In the genomic region with DNA sequence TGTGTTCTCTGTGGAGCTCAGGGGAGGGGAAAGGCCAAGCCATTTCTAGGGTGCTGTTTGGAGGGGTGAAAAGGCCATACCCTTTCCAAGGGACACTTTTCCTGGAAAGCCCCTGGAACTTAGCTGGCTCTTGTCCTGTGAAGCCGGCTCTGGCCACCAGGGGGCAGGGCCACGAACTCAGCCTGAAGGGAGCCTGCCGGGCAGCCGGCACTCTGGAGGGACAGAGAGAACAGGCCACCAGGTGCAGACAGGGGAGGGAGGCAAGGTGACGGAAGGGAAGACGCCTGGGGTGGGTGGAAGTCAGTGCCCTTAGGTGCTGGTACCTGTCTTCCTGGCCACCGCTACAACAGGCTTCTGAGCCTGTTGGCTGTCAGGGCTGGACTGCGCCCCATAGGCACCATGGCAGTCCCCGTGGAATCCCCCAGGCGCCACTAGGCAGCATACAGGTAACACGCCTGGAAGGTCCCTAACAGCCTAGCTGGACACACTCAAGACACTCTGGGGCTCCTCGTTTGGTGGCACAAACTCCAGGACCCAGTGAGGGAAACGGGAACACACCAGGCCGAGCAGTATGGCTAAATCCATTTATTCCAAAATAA, we compare ENCODE assay signal across 11 cellular contexts. TPM values are rescaled to one million over a fixed set of nuclear protein-coding genes. Genes with fewer than 3 reads are reported as not detected.
DNase-seq lines count a peak whose midpoint lies in the region; ATAC-seq, FAIRE-seq and TF ChIP-seq lines count a peak whose summit lies in the region.
"Not testable (repeated sequence)": the region's sequence is repeated elsewhere in the genome, so short reads cannot be mapped to it uniquely, and the experiment has no call there.
"Had no signal": no experiment of that assay in that cellular context is flagged by ENCODE, and none has a peak within 500 bp of the region (broad histone marks: within the 10 kb centered on the region; RNA-seq: fewer than 3 reads in every experiment).

No MANE protein-coding gene starts in this region.

- H3K36me3 Mint-ChIP-seq in activated CD4-positive, alpha-beta T cell treated with anti-CD3 and anti-CD28 coated beads for 36 hours (ENCODE audit: low read depth), result not testable (repeated sequence)

- not testable (repeated sequence) for H4K20me1 ChIP-seq in HCT116 (ENCODE audit: insufficient read depth); K562 (replicated peaks; ENCODE audit: control insufficient read depth, insufficient read depth, low read length)

- TF ChIP-seq POLR2A in A549 (IDR thresholded peaks at IDR 0.05; ENCODE audit: low read length); HCT116 (IDR thresholded peaks at IDR 0.05; ENCODE audit: borderline replicate concordance, extremely low read depth, insufficient read depth, insufficient read length); K562 (conservative IDR thresholded peaks at IDR 0.05): not testable (repeated sequence)

- not testable (repeated sequence) for H3K27me3 Mint-ChIP-seq in activated CD4-positive, alpha-beta T cell treated with anti-CD3 and anti-CD28 coated beads for 36 hours; stimulated activated naive CD8-positive, alpha-beta T cell treated with anti-CD3 and anti-CD28 coated beads, Interleukin-15, amount 100 ng/mL, for 72 hours

- RAD21 ChIA-PET in HCT116 (lab: Charles Lee; ENCODE audit: low non-redundant PET in 1 of 2, low total read pairs in 2 of 2, uncharacterized antibody in 2 of 2, unreplicated experiment in 2 of 2), result not testable (repeated sequence)

- WGBS in A549 (ENCODE audit: missing lambda C conversion rate), result no CpG with 5 or more reads among the region's 14 CpGs
- no CpG with 5 or more reads among the region's 14 CpGs for WGBS in K562 (ENCODE audit: insufficient coverage, low coverage, missing lambda C conversion rate)

- not testable (repeated sequence) for BruUV-seq in HCT116 (replicated peaks; lab: Mats Ljungman, UMichigan); Panc1 (replicated peaks; lab: Mats Ljungman, UMichigan); K562 (replicated peaks; lab: Mats Ljungman, UMichigan)

- not testable (repeated sequence) for H3K9me3 Mint-ChIP-seq in activated CD4-positive, alpha-beta T cell treated with anti-CD3 and anti-CD28 coated beads for 36 hours (ENCODE audit: low read depth); stimulated activated naive CD8-positive, alpha-beta T cell treated with anti-CD3 and anti-CD28 coated beads, Interleukin-15, amount 100 ng/mL, for 72 hours

- not testable (repeated sequence) for H3K9me2 ChIP-seq in HCT116 (ENCODE audit: insufficient read depth)

- H3K4me3 Mint-ChIP-seq in activated CD4-positive, alpha-beta T cell treated with anti-CD3 and anti-CD28 coated beads for 36 hours; stimulated activated naive CD8-positive, alpha-beta T cell treated with anti-CD3 and anti-CD28 coated beads, Interleukin-15, amount 100 ng/mL, for 72 hours: not testable (repeated sequence)

- H3K4me2 ChIP-seq in A549; HCT116 (ENCODE audit: low read length); K562 (ENCODE audit: insufficient read depth, low read length): not testable (repeated sequence)

- TF ChIP-seq RAD21 in A549 (conservative IDR thresholded peaks at IDR 0.05 in 1 of 2, IDR thresholded peaks at IDR 0.05 in 1 of 2); HCT116 (IDR thresholded peaks at IDR 0.05; ENCODE audit: low read depth); K562 (CRISPR knock-in tag; conservative IDR thresholded peaks at IDR 0.05 in 1 of 2, IDR thresholded peaks at IDR 0.05 in 1 of 2): not testable (repeated sequence)

- in situ Hi-C loops in Panc1 (cut with HindIII; ENCODE audit: low pct_unique_long_range_greater_than_20kb, low sequenced_read_pairs); K562 (cut with MboI): not testable (repeated sequence)

- ATAC-seq in A549, result peak; percentile 85 to 93
- ATAC-seq in HCT116, result peak; percentile 93
- ATAC-seq in Panc1, result peak; percentile 87
- peak; percentile 42 for ATAC-seq in activated CD4-positive, alpha-beta T cell treated with anti-CD3 and anti-CD28 coated beads for 36 hours
- ATAC-seq in K562, result peak; percentile 58; the same call in 2 of the 3 replicates
- ATAC-seq in left ventricle myocardium superior, result peak; percentile 43
- peak; percentile 49 for ATAC-seq in mucosa of descending colon
- ATAC-seq in stimulated activated naive CD8-positive, alpha-beta T cell treated with anti-CD3 and anti-CD28 coated beads, Interleukin-15, amount 100 ng/mL, for 72 hours, result peak; percentile 45

- H3K4me1 Mint-ChIP-seq in activated CD4-positive, alpha-beta T cell treated with anti-CD3 and anti-CD28 coated beads for 36 hours; stimulated activated naive CD8-positive, alpha-beta T cell treated with anti-CD3 and anti-CD28 coated beads, Interleukin-15, amount 100 ng/mL, for 72 hours: not testable (repeated sequence)

- not testable (repeated sequence) for H3K79me2 ChIP-seq in HCT116 (ENCODE audit: insufficient read depth, low read length); K562 (ENCODE audit: control insufficient read depth, insufficient read depth, low read length)

- not testable (repeated sequence) for H3K9me3 ChIP-seq in A549; HCT116 (ENCODE audit: control insufficient read depth in 1 of 2, insufficient read depth in 1 of 2, low read depth in 1 of 2, low read length in 2 of 2); Panc1 (ENCODE audit: control insufficient read depth, insufficient read depth, low read depth, low read length); K562 (replicated peaks; ENCODE audit: control insufficient read depth, insufficient read depth, low read depth, low read length); mucosa of descending colon

- POLR2A ChIA-PET in A549 (lab: Yijun Ruan, JAX); HCT116 (lab: Charles Lee); Panc1 (lab: Charles Lee); activated CD4-positive, alpha-beta T cell treated with anti-CD3 and anti-CD28 coated beads for 36 hours (lab: Charles Lee); K562 (lab: Yijun Ruan, JAX): not testable (repeated sequence)

- not testable (repeated sequence) for H3K27me3 ChIP-seq in HCT116 (ENCODE audit: insufficient read depth, low read length); Panc1 (ENCODE audit: control insufficient read depth, insufficient read depth, low read length); K562 (ENCODE audit: control insufficient read depth in 2 of 2, insufficient read depth in 2 of 2, low read length in 2 of 2)

- not testable (repeated sequence) for DNase-seq in A549 (ENCODE audit: low read depth in 1 of 2, low spot score in 1 of 2); HCT116 (ENCODE audit: low read depth, low spot score); Panc1 (ENCODE audit: low read depth, low spot score); activated CD4-positive, alpha-beta T cell treated with anti-CD3 and anti-CD28 coated beads for 36 hours; K562 (ENCODE audit: extremely low read depth in 1 of 4, low spot score in 3 of 4); left ventricle myocardium superior; mucosa of descending colon; stimulated activated naive CD8-positive, alpha-beta T cell treated with anti-CD3 and anti-CD28 coated beads, Interleukin-15, amount 100 ng/mL, for 72 hours

- not testable (repeated sequence) for H3K4me1 ChIP-seq in A549; HCT116 (ENCODE audit: control insufficient read depth in 1 of 2, insufficient read depth in 2 of 2, low read length in 2 of 2); Panc1 (ENCODE audit: control insufficient read depth, insufficient read depth, low read length); K562 (replicated peaks in 1 of 2; ENCODE audit: control insufficient read depth in 2 of 2, insufficient read depth in 2 of 2, low read length in 2 of 2); mucosa of descending colon (ENCODE audit: low read depth)

- H3K36me3 ChIP-seq in HCT116 (ENCODE audit: control insufficient read depth in 1 of 2, insufficient read depth in 2 of 2, low read length in 2 of 2); Panc1 (ENCODE audit: control insufficient read depth, insufficient read depth, low read length); K562 (ENCODE audit: control insufficient read depth, insufficient read depth, low read length); mucosa of descending colon (ENCODE audit: low read depth): not testable (repeated sequence)

- H3K27ac Mint-ChIP-seq in activated CD4-positive, alpha-beta T cell treated with anti-CD3 and anti-CD28 coated beads for 36 hours; stimulated activated naive CD8-positive, alpha-beta T cell treated with anti-CD3 and anti-CD28 coated beads, Interleukin-15, amount 100 ng/mL, for 72 hours: not testable (repeated sequence)

- not testable (repeated sequence) for H3K9me1 ChIP-seq in K562 (ENCODE audit: control insufficient read depth, insufficient read depth, low read length)

- TF ChIP-seq EP300 in A549 (IDR thresholded peaks at IDR 0.05); K562 (IDR thresholded peaks at IDR 0.05; ENCODE audit: low read length): not testable (repeated sequence)

- not testable (repeated sequence) for H3K4me3 ChIP-seq in A549; HCT116 (replicated peaks in 1 of 2; ENCODE audit: low read depth in 1 of 2, low read length in 2 of 2); Panc1 (ENCODE audit: low read depth in 2 of 2, low read length in 2 of 2); K562; mucosa of descending colon

- TF ChIP-seq CTCF in A549 (IDR thresholded peaks at IDR 0.05); HCT116 (IDR thresholded peaks at IDR 0.05 in 2 of 3, conservative IDR thresholded peaks at IDR 0.05 in 1 of 3; ENCODE audit: borderline replicate concordance in 1 of 3, insufficient read depth in 1 of 3, low read depth in 2 of 3, low read length in 2 of 3); Panc1 (IDR thresholded peaks at IDR 0.05); K562 (IDR thresholded peaks at IDR 0.05 in 2 of 3, conservative IDR thresholded peaks at IDR 0.05 in 1 of 3; ENCODE audit: insufficient read depth in 2 of 3, low read depth in 1 of 3, low read length in 3 of 3); mucosa of descending colon (IDR thresholded peaks at IDR 0.05): not testable (repeated sequence)

- CTCF ChIA-PET in A549 (lab: Yijun Ruan, JAX); HCT116 (lab: Charles Lee); Panc1 (lab: Charles Lee); activated CD4-positive, alpha-beta T cell treated with anti-CD3 and anti-CD28 coated beads for 36 hours (lab: Charles Lee); K562 (lab: Yijun Ruan, JAX; ENCODE audit: low intra/inter-chr PET ratio): not testable (repeated sequence)

- FAIRE-seq in A549 (lab: Jason Lieb, UNC); K562 (lab: Jason Lieb, UNC): not testable (repeated sequence)

- not testable (repeated sequence) for H2AFZ ChIP-seq in HCT116 (ENCODE audit: low read depth, low read length, poor library complexity, severe bottlenecking); K562 (ENCODE audit: low read depth, low read length)

- H3K9ac ChIP-seq in HCT116 (ENCODE audit: low read length); K562 (ENCODE audit: insufficient read depth in 1 of 2, low read depth in 2 of 2, low read length in 2 of 2): not testable (repeated sequence)

- intact Hi-C loops in HCT116 (cut with micrococcal nuclease); Panc1 (cut with micrococcal nuclease; ENCODE audit: unreplicated experiment); activated CD4-positive, alpha-beta T cell treated with anti-CD3 and anti-CD28 coated beads for 36 hours (cut with DNase I, micrococcal nuclease); K562 (cut with micrococcal nuclease); left ventricle myocardium superior (cut with micrococcal nuclease); mucosa of descending colon (cut with DNase I, micrococcal nuclease): not testable (repeated sequence)

- not testable (repeated sequence) for H3K27ac ChIP-seq in A549; HCT116 (ENCODE audit: low read depth, low read length); Panc1 (ENCODE audit: low read length); K562 (ENCODE audit: extremely low read depth, low read depth, low read length)

RNA-seq across cellular contexts. Expression of a gene that starts 14.9 kb away (rescaled TPM):
- polyA plus RNA-seq in A549 (2011; rRNA removed) (0.77 and 0.83 TPM in 2 replicates), A549 (2017; fragmentation: RNase III; extraction: RNeasy Plus Mini Kit Qiagen cat#74134 plus additional on column Dnase treatment) (0.43 to 0.87 TPM (median 0.75 TPM) in 3 replicates), K562 (2011; rRNA removed) (not detected in 2 replicates), K562 (2014; fragmentation: Illumina TruSeq; extraction: Trizol) (not detected in 2 replicates), K562 (2014; fragmentation: Nextera tagmentation; extraction: Ambion mirVana) (not detected), K562 (2014; rRNA removed) (0.32 TPM in 1 of 2 replicates, not detected in the other)
- polyA plus RNA-seq in A549 (2012; cell fraction: cytosol; rRNA removed), result 0.08 and 0.12 TPM in 2 replicates
- 1.2 and 1.6 TPM in 2 replicates for polyA plus RNA-seq in A549 (2012; cell fraction: nucleus; rRNA removed)
- 1.5 and 1.9 TPM in 2 replicates for polyA minus RNA-seq in A549 (2011; rRNA and poly(A)+ RNA removed)
- total RNA-seq in HCT116 (2021; ENCODE audit: unreplicated experiment) (3.3 TPM), Panc1 (2021; ENCODE audit: unreplicated experiment) (1.5 TPM), K562 (2014; rRNA removed) (not detected in 2 replicates), K562 (2014; rRNA removed; fragmentation: Illumina TruSeq; extraction: Trizol) (not detected in 2 replicates), K562 (2015; rRNA removed; fragmentation: Illumina TruSeq; extraction: Trizol) (not detected in 2 replicates), K562 (2021) (not detected in 2 replicates), left ventricle myocardium superior (0.74 TPM), mucosa of descending colon (1 to 10 TPM in 2 of 3 donors, under 1 TPM in 1; 0.43 to 2.0 (median 1.2) TPM)
- polyA plus RNA-seq in HCT116 (2012), result 1.1 and 1.5 TPM in 2 replicates
- polyA plus RNA-seq in Panc1 (2012; ENCODE audit: insufficient read length), result 1.8 TPM
- total RNA-seq in activated CD4-positive, alpha-beta T cell treated with anti-CD3 and anti-CD28 coated beads for 36 hours, result under 1 TPM; 0.25 to 0.63 TPM
- total RNA-seq in K562 (2011; cell fraction: chromatin; rRNA removed; ENCODE audit: low replicate concordance), result not detected in 2 replicates
- not detected in 2 replicates for total RNA-seq in K562 (2011; cell fraction: nucleolus; rRNA removed)
- not detected in 2 replicates for total RNA-seq in K562 (2011; cell fraction: nucleoplasm; rRNA removed)
- polyA plus RNA-seq in K562 (2011; cell fraction: cytosol; rRNA removed), result not detected in 2 replicates
- polyA plus RNA-seq in K562 (2011; cell fraction: nucleus; rRNA removed), result 0.07 TPM in 1 of 2 replicates, not detected in the other
- polyA plus RNA-seq in K562 (2012), result 0.10 TPM in 1 of 2 replicates, not detected in the other
- not detected in 2 replicates for polyA minus RNA-seq in K562 (2011; rRNA and poly(A)+ RNA removed)
- polyA minus RNA-seq in K562 (2011; cell fraction: cytosol; rRNA and poly(A)+ RNA removed), result not detected in 2 replicates
- polyA minus RNA-seq in K562 (2011; cell fraction: nucleus; rRNA and poly(A)+ RNA removed), result not detected in 2 replicates
- total RNA-seq: Daoy, GM23248, HT-29 had no signal
- polyA plus RNA-seq: GM23248 had no signal

Comparison
In these comparisons a context has a peak if more than half of its experiments do, and no peak if none do; other contexts are left out.
1. ATAC-seq: peak in every context shown above with its lines; median percentile 93 in HCT116; 89 in A549; 87 in Panc1; 58 in K562; 49 in mucosa of descending colon; 45 in stimulated activated naive CD8-positive, alpha-beta T cell treated with anti-CD3 and anti-CD28 coated beads, Interleukin-15, amount 100 ng/mL, for 72 hours; 43 in left ventricle myocardium superior; 42 in activated CD4-positive, alpha-beta T cell treated with anti-CD3 and anti-CD28 coated beads for 36 hours.